In genomic region chr2:108641766-108642165, GRCh38 we compare ENCODE assay signal across 24 cellular contexts.
DNase-seq lines count a peak whose midpoint lies in the region; ATAC-seq and TF ChIP-seq lines count a peak whose summit lies in the region.
"Had no signal": no experiment of that assay in that cellular context is flagged by ENCODE, and none has a peak within 500 bp of the region (broad histone marks: within the 10 kb centered on the region; RNA-seq: fewer than 3 reads in every experiment).

No MANE protein-coding gene starts in this region.

- peak overlapping the region; percentile 95 for H3K27ac ChIP-seq in GM23248
- peak overlapping the region; percentile 86 to 95 (median 92) for H3K27ac ChIP-seq in gastrocnemius medialis
- H3K27ac ChIP-seq: parathyroid adenoma, RWPE1 had no signal

- CTCF ChIA-PET in Calu3 (lab: Charles Lee) = interaction anchor here (0.6 kb wide), 1 partner anchor 138 kb away, joined by 3 read pairs; no protein-coding TSS in a partner anchor

- no peak overlapping the region for H2AFZ ChIP-seq in GM23248
- H2AFZ ChIP-seq: parathyroid adenoma had no signal

- peaks cover 46% of the 10 kb centered on the region for H3K4me1 ChIP-seq in GM23248 (ENCODE audit: insufficient read depth)
- peaks cover 37 to 62% of the 10 kb centered on the region in 2 donors for H3K4me1 ChIP-seq in gastrocnemius medialis
- H3K4me1 ChIP-seq: parathyroid adenoma had no signal

- WGBS in GM23248 (ENCODE audit: low coverage in 1 of 2, low lambda C conversion rate in 2 of 2, missing lambda C conversion rate in 2 of 2), 2 experiments = 69 to 75% methylated on average over 2 of the region's 2 CpGs

- no peaks in the 10 kb centered on the region for H3K27me3 ChIP-seq in GM23248 (replicated peaks; ENCODE audit: insufficient read depth)
- H3K27me3 ChIP-seq in gastrocnemius medialis = no peaks in the 10 kb centered on the region

- H3F3A ChIP-seq in GM23248 (ENCODE audit: insufficient read depth) = peaks cover 57% of the 10 kb centered on the region

- peak overlapping the region; percentile 77 for H3K9ac ChIP-seq in GM23248
- H3K9ac ChIP-seq: parathyroid adenoma had no signal

- TF ChIP-seq POLR2A in gastrocnemius medialis (IDR thresholded peaks at IDR 0.05) = no peak

- H3K9me3 Mint-ChIP-seq in dendritic cell treated with granulocyte-macrophage colony-stimulating factor and Interleukin-4, amounts not matched to agents 40 ng/mL and 50 ng/mL, for 4 days = peaks cover 26% of the 10 kb centered on the region
- peaks cover 9% of the 10 kb centered on the region for H3K9me3 Mint-ChIP-seq in Calu3 (ENCODE audit: low read depth, unreplicated experiment)
- H3K9me3 Mint-ChIP-seq: activated T-cell treated with anti-CD3 and anti-CD28 coated beads, Interleukin-2, amount 50 U/mL, for 24 hours; CD4-positive, alpha-beta memory T cell had no signal

- DNase-seq in GM23248 = no peak
- DNase-seq in T-helper 17 cell = no peak
- no peak for DNase-seq in gastrocnemius medialis
- DNase-seq in Calu3 = no peak
- DNase-seq in AG20443 (ENCODE audit: low spot score) = no peak
- no peak for DNase-seq in NCI-H1417 (lab: John Stamatoyannopoulos, UW)
- DNase-seq: activated CD4-positive, alpha-beta T cell treated with anti-CD3 and anti-CD28 coated beads for 1 hour; activated CD8-positive, alpha-beta memory T cell treated with anti-CD3 and anti-CD28 coated beads for 24 hours; activated naive CD4-positive, alpha-beta T cell; activated T-cell treated with anti-CD3 and anti-CD28 coated beads, Interleukin-2, amount 50 U/mL, for 24 hours; amniotic stem cell; CD4-positive, alpha-beta memory T cell; effector CD4-positive, alpha-beta T cell; KG1; kidney; mammary epithelial cell; NCI-H2171; NCI-H524 treated with DMSO at 0.1 percent for 48 hours; substantia nigra had no signal

- H3K9me2 ChIP-seq in GM23248 (ENCODE audit: insufficient read depth) = no peaks in the 10 kb centered on the region

- H3K36me3 Mint-ChIP-seq in T-helper 17 cell (ENCODE audit: low read depth) (peaks cover 5% of the 10 kb centered on the region), Calu3 (ENCODE audit: insufficient read depth, unreplicated experiment) (no peaks in the 10 kb centered on the region)
- H3K36me3 Mint-ChIP-seq in dendritic cell treated with granulocyte-macrophage colony-stimulating factor and Interleukin-4, amounts not matched to agents 40 ng/mL and 50 ng/mL, for 4 days (ENCODE audit: low read depth) = peaks cover 76% of the 10 kb centered on the region

- no peaks in the 10 kb centered on the region for H3K36me3 ChIP-seq in GM23248 (ENCODE audit: low read depth)
- H3K36me3 ChIP-seq in gastrocnemius medialis = no peaks in the 10 kb centered on the region
- H3K36me3 ChIP-seq: HAP-1 had no signal

- H3K9me3 ChIP-seq in GM23248 (ENCODE audit: low read depth) (no peaks in the 10 kb centered on the region), T-helper 17 cell (ENCODE audit: control insufficient read depth, low read length, poor library complexity, severe bottlenecking) (no peaks in the 10 kb centered on the region), gastrocnemius medialis (no peaks in the 10 kb centered on the region)
- H3K9me3 ChIP-seq: HAP-1 had no signal

- intact Hi-C loops in dendritic cell treated with granulocyte-macrophage colony-stimulating factor and Interleukin-4, amounts not matched to agents 40 ng/mL and 50 ng/mL, for 4 days (cut with micrococcal nuclease) = no loop called here
- intact Hi-C loops in gastrocnemius medialis (cut with DNase I; ENCODE audit: low total_unique reads) = no loop called here
- intact Hi-C loops in Calu3 (cut with micrococcal nuclease; ENCODE audit: unreplicated experiment) = no loop called here

- no peak overlapping the region for H3K4me3 Mint-ChIP-seq in T-helper 17 cell
- H3K4me3 Mint-ChIP-seq in dendritic cell treated with granulocyte-macrophage colony-stimulating factor and Interleukin-4, amounts not matched to agents 40 ng/mL and 50 ng/mL, for 4 days = peak overlapping the region; percentile 4
- no peak overlapping the region for H3K4me3 Mint-ChIP-seq in Calu3 (ENCODE audit: low read depth, unreplicated experiment)
- H3K4me3 Mint-ChIP-seq: activated T-cell treated with anti-CD3 and anti-CD28 coated beads, Interleukin-2, amount 50 U/mL, for 24 hours had no signal

- no TSS peak for BruUV-seq in Calu3 (replicated peaks; lab: Mats Ljungman, UMichigan)

- H3K4me3 ChIP-seq in GM23248 (peak overlapping the region; percentile 68; the same call in 1 of the 2 replicates), gastrocnemius medialis (no peak overlapping the region)
- H3K4me3 ChIP-seq: HAP-1 had no signal

- in situ Hi-C loops in GM23248 (cut with MboI) (no loop called here), gastrocnemius medialis (cut with MboI; ENCODE audit: low sequenced_read_pairs in 4 of 4) (no loop called here)

- peak overlapping the region; percentile 86 for H3K27ac Mint-ChIP-seq in T-helper 17 cell
- H3K27ac Mint-ChIP-seq in dendritic cell treated with granulocyte-macrophage colony-stimulating factor and Interleukin-4, amounts not matched to agents 40 ng/mL and 50 ng/mL, for 4 days = peak overlapping the region; percentile 68
- no peak overlapping the region for H3K27ac Mint-ChIP-seq in Calu3 (ENCODE audit: unreplicated experiment)
- H3K27ac Mint-ChIP-seq: activated T-cell treated with anti-CD3 and anti-CD28 coated beads, Interleukin-2, amount 50 U/mL, for 24 hours had no signal

- H3K79me2 ChIP-seq in GM23248 (ENCODE audit: insufficient read depth) = peaks cover 76% of the 10 kb centered on the region

- peak overlapping the region; percentile 85 for H3K4me2 ChIP-seq in GM23248 (ENCODE audit: unreplicated experiment)

- peaks cover 33% of the 10 kb centered on the region for H3K4me1 Mint-ChIP-seq in T-helper 17 cell
- peaks cover 68% of the 10 kb centered on the region for H3K4me1 Mint-ChIP-seq in dendritic cell treated with granulocyte-macrophage colony-stimulating factor and Interleukin-4, amounts not matched to agents 40 ng/mL and 50 ng/mL, for 4 days (ENCODE audit: low read depth)
- peaks cover 33% of the 10 kb centered on the region for H3K4me1 Mint-ChIP-seq in Calu3 (ENCODE audit: low read depth, unreplicated experiment)

- no peaks in the 10 kb centered on the region for H4K20me1 ChIP-seq in GM23248 (ENCODE audit: insufficient read depth)

- no peaks in the 10 kb centered on the region for H3K27me3 Mint-ChIP-seq in T-helper 17 cell
- H3K27me3 Mint-ChIP-seq in dendritic cell treated with granulocyte-macrophage colony-stimulating factor and Interleukin-4, amounts not matched to agents 40 ng/mL and 50 ng/mL, for 4 days = no peaks in the 10 kb centered on the region
- no peaks in the 10 kb centered on the region for H3K27me3 Mint-ChIP-seq in Calu3 (ENCODE audit: unreplicated experiment)
- H3K27me3 Mint-ChIP-seq: activated T-cell treated with anti-CD3 and anti-CD28 coated beads, Interleukin-2, amount 50 U/mL, for 24 hours; CD4-positive, alpha-beta memory T cell had no signal

- ATAC-seq in T-helper 17 cell (no peak), gastrocnemius medialis (no peak)
- ATAC-seq: sciatic nerve had no signal

- no peak for TF ChIP-seq CTCF in gastrocnemius medialis (IDR thresholded peaks at IDR 0.05 in 4 of 5, conservative IDR thresholded peaks at IDR 0.05 in 1 of 5)
- TF ChIP-seq CTCF in Calu3 (IDR thresholded peaks at IDR 0.05; ENCODE audit: unreplicated experiment) = no peak
